Comparison of ENCODE assay signal across 1 cellular context in genomic region chr3:125022186-125022585, GRCh38.
A peak's percentile ranks its signal among the peaks of the same experiment; 100 is the strongest.
TF ChIP-seq lines count a peak whose summit lies in the region.

No MANE protein-coding gene starts in this region.

TF ChIP-seq in GM12878, 131 proteins besides CTCF, POLR2A, EP300 and RAD21:
- no peak for TF ChIP-seq E4F1 (IDR thresholded peaks at IDR 0.05; ENCODE audit: borderline replicate concordance, partially characterized antibody)
- no peak for TF ChIP-seq STAT3 (IDR thresholded peaks at IDR 0.05; ENCODE audit: low read depth, low read length)
- no peak for TF ChIP-seq ATF7 (IDR thresholded peaks at IDR 0.05; ENCODE audit: low read depth)
- no peak for TF ChIP-seq FOXK2 (IDR thresholded peaks at IDR 0.05)
- no peak for TF ChIP-seq ZZZ3 (IDR thresholded peaks at IDR 0.05; ENCODE audit: control insufficient read depth, insufficient read length, low read depth)
- TF ChIP-seq RUNX3 (IDR thresholded peaks at IDR 0.05; ENCODE audit: low read length) = peak; percentile 73
TF ChIP-seq in GM12878: peak in this region for 1.
